In the genomic region with DNA sequence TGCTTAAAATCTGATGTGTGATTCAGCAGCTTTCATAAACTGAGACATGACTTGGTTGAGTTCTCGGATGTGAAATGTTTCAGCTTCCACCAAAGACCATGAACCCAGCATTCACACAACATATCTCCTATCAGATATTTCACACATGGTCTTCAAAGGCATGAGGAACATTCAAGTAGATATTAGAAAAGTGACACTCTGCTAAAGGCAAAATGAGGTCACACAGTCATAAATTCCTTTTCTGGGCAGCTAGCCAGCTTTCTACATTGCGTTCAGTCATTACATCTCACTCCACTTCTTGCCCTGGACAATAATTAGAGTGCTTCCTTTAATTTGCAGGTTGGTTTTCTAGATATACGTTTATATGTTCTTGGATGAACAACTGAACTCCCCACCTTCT, we compare ENCODE assay signal across 10 cellular contexts.
DNase-seq lines count a peak whose midpoint lies in the region; ATAC-seq and TF ChIP-seq lines count a peak whose summit lies in the region.
"Had no signal": no experiment of that assay in that cellular context is flagged by ENCODE, and none has a peak within 500 bp of the region (broad histone marks: within the 10 kb centered on the region; RNA-seq: fewer than 3 reads in every experiment).

No MANE protein-coding gene starts in this region.

- H3K27me3 ChIP-seq in ascending aorta, result no peaks in the 10 kb centered on the region

- H3K9me3 ChIP-seq in mucosa of descending colon (no peaks in the 10 kb centered on the region), ascending aorta (no peaks in the 10 kb centered on the region)

- DNase-seq in DMS79 (lab: John Stamatoyannopoulos, UW) (peak; percentile 59), NCI-H2196 (lab: John Stamatoyannopoulos, UW; ENCODE audit: unreplicated experiment) (peak; percentile 83), astrocyte of the spinal cord (ENCODE audit: low read depth, low spot score) (peak; percentile 48), mucosa of descending colon (peak in 1 of 3 donors; percentile 80), ureter (ENCODE audit: low spot score) (no peak), ascending aorta (ENCODE audit: low spot score in 2 of 2) (no peak)
- DNase-seq: activated naive CD4-positive, alpha-beta T cell treated with anti-CD3 and anti-CD28 coated beads, Interleukin-2, amount 50 U/mL, for 16 hours; SW 1271 had no signal

- H3K4me3 ChIP-seq in astrocyte of the spinal cord (ENCODE audit: low read depth, low read length) (no peak overlapping the region), mucosa of descending colon (no peak overlapping the region), ascending aorta (no peak overlapping the region)

- no peaks in the 10 kb centered on the region for H3K36me3 ChIP-seq in mucosa of descending colon (ENCODE audit: low read depth)
- no peaks in the 10 kb centered on the region for H3K36me3 ChIP-seq in ascending aorta

- ATAC-seq in mucosa of descending colon, result peak; percentile 23
- ATAC-seq in HG02678 (IDR thresholded peaks at IDR 0.05; ENCODE audit: unreplicated experiment), result no peak
- ATAC-seq in GM21576 (IDR thresholded peaks at IDR 0.05; ENCODE audit: unreplicated experiment), result no peak

- no peak for TF ChIP-seq CTCF in astrocyte of the spinal cord (IDR thresholded peaks at IDR 0.05; ENCODE audit: low read depth, low read length)
- TF ChIP-seq CTCF in mucosa of descending colon (IDR thresholded peaks at IDR 0.05), result no peak
- TF ChIP-seq CTCF in ascending aorta (IDR thresholded peaks at IDR 0.05), result no peak

- in situ Hi-C loops in astrocyte of the spinal cord (cut with HindIII; ENCODE audit: low sequenced_read_pairs), result no loop called here

- no peak overlapping the region for H3K27ac ChIP-seq in ascending aorta

- H3K4me1 ChIP-seq in mucosa of descending colon (ENCODE audit: low read depth) (peaks cover 38% of the 10 kb centered on the region), ascending aorta (peaks cover 0 to 13% of the 10 kb centered on the region in 2 donors)

- intact Hi-C loops in mucosa of descending colon (cut with DNase I, micrococcal nuclease) (loop anchor here in 1 of 2 donors (10.0 kb wide), 1 partner anchor 89 kb away; no protein-coding TSS in a partner anchor), ascending aorta (cut with DNase I) (no loop called here)

Comparison
In these comparisons a context has a peak if more than half of its experiments do, and no peak if none do; other contexts are left out.
1. DNase-seq: peak in DMS79 (single experiment), NCI-H2196 (single experiment) and astrocyte of the spinal cord (single experiment); none in ureter (single experiment) and ascending aorta (0 of 2).